ENCODE assay signal across 1 cellular context in the genomic region with DNA sequence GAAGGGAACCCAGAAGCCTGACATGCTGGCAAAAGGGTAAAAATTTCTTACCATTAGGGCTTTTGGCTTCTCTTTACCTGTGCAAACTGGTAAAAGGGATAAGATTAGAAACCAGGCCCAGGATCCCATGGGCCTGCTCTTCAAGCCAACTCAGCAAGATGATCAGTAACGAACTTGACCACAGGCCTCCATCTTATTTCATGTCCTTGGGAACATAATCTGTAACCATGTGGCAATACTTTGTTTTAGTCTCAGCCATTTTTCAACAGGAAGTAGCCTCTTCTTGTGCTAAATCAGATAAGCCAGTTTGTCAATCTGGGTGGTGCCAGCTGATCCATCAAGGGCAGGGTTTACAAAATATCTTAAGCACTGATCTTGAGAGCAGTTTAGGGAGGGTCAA.
A peak's percentile ranks its signal among the peaks of the same experiment; 100 is the strongest.
TF ChIP-seq lines count a peak whose summit lies in the region.
"Not testable (repeated sequence)": the region's sequence is repeated elsewhere in the genome, so short reads cannot be mapped to it uniquely, and the experiment has no call there.

No MANE protein-coding gene starts in this region.

TF ChIP-seq in K562, 482 proteins besides CTCF, POLR2A, EP300 and RAD21:
- TF ChIP-seq ZNF644 (tag; IDR thresholded peaks at IDR 0.05; ENCODE audit: low read depth) = 0 out of 2 replicates have a peak, but pooled peaks have one; percentile 43
- TF ChIP-seq CEBPG (CRISPR knock-in tag; IDR thresholded peaks at IDR 0.05); NR2C1 (IDR thresholded peaks at IDR 0.05): not testable (repeated sequence)
- TF ChIP-seq CEBPG (tag; conservative IDR thresholded peaks at IDR 0.05 in 1 of 2, IDR thresholded peaks at IDR 0.05 in 1 of 2) = 0 out of 4 replicates have a peak, but pooled peaks of 1 of the 2 experiments have one; percentile 26
- TF ChIP-seq, protein P1, sequence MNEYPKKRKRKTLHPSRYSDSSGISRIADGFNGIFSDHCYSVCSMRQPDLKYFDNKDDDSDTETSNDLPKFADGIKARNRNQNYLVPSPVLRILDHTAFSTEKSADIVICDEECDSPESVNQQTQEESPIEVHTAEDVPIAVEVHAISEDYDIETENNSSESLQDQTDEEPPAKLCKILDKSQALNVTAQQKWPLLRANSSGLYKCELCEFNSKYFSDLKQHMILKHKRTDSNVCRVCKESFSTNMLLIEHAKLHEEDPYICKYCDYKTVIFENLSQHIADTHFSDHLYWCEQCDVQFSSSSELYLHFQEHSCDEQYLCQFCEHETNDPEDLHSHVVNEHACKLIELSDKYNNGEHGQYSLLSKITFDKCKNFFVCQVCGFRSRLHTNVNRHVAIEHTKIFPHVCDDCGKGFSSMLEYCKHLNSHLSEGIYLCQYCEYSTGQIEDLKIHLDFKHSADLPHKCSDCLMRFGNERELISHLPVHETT (CRISPR knock-in tag; conservative IDR thresholded peaks at IDR 0.05 in 1 of 2, IDR thresholded peaks at IDR 0.05 in 1 of 2) = peak in 1 of 2 experiments; percentile 85; a peak in 2 of 4 replicates
- TF ChIP-seq ZNF175 (CRISPR knock-in tag; IDR thresholded peaks at IDR 0.05; ENCODE audit: low read depth) = peak; percentile 64; the same call in 1 of the 2 replicates
- TF ChIP-seq POLR2H (tag; IDR thresholded peaks at IDR 0.05; ENCODE audit: low read depth) = 0 out of 2 replicates have a peak, but pooled peaks have one; percentile 33
- 0 out of 2 replicates have a peak, but pooled peaks have one; percentile 12 for TF ChIP-seq FOSL1 (tag; conservative IDR thresholded peaks at IDR 0.05)
- peak; percentile 26; the same call in 1 of the 2 replicates for TF ChIP-seq L3MBTL2 (IDR thresholded peaks at IDR 0.05)
- TF ChIP-seq ZNF395 (CRISPR knock-in tag; IDR thresholded peaks at IDR 0.05) = 0 out of 2 replicates have a peak, but pooled peaks have one; percentile 49
- 0 out of 2 replicates have a peak, but pooled peaks have one; percentile 24 for TF ChIP-seq TAF7 (tag; IDR thresholded peaks at IDR 0.05)
- peak; percentile 68 for TF ChIP-seq GABPA (tag; conservative IDR thresholded peaks at IDR 0.05; ENCODE audit: low read depth)
- 0 out of 2 replicates have a peak, but pooled peaks have one; percentile 29 for TF ChIP-seq SMAD4 (CRISPR knock-in tag; conservative IDR thresholded peaks at IDR 0.05)
- TF ChIP-seq KLF6 (CRISPR knock-in tag; IDR thresholded peaks at IDR 0.05; ENCODE audit: borderline replicate concordance) = 0 out of 2 replicates have a peak, but pooled peaks have one; percentile 45
- TF ChIP-seq ETV1 (tag; conservative IDR thresholded peaks at IDR 0.05; ENCODE audit: low read depth) = peak; percentile 59; the same call in 1 of the 2 replicates
- TF ChIP-seq NR2C1 (tag; IDR thresholded peaks at IDR 0.05) = peak; percentile 52; the same call in 1 of the 2 replicates
- 0 out of 2 replicates have a peak, but pooled peaks have one; percentile 22 for TF ChIP-seq E2F3 (CRISPR knock-in tag; IDR thresholded peaks at IDR 0.05)
- 0 out of 2 replicates have a peak, but pooled peaks have one; percentile 24 for TF ChIP-seq ZNF79 (CRISPR knock-in tag; IDR thresholded peaks at IDR 0.05; ENCODE audit: low read depth)
- TF ChIP-seq CREB3 (tag; conservative IDR thresholded peaks at IDR 0.05; ENCODE audit: low read depth) = peak; percentile 55; the same call in 1 of the 2 replicates
- 0 out of 4 replicates have a peak, but pooled peaks of 1 of the 2 experiments have one; percentile 28 for TF ChIP-seq MAZ (CRISPR knock-in tag; conservative IDR thresholded peaks at IDR 0.05 in 1 of 2, IDR thresholded peaks at IDR 0.05 in 1 of 2)
- TF ChIP-seq CEBPB (tag; IDR thresholded peaks at IDR 0.05) = peak; percentile 43; the same call in 1 of the 2 replicates
- TF ChIP-seq DMBX1 (CRISPR knock-in tag; IDR thresholded peaks at IDR 0.05; ENCODE audit: borderline replicate concordance) = 0 out of 2 replicates have a peak, but pooled peaks have one; percentile 63
